Comparison of ENCODE assay signal across 23 cellular contexts in the genomic region with DNA sequence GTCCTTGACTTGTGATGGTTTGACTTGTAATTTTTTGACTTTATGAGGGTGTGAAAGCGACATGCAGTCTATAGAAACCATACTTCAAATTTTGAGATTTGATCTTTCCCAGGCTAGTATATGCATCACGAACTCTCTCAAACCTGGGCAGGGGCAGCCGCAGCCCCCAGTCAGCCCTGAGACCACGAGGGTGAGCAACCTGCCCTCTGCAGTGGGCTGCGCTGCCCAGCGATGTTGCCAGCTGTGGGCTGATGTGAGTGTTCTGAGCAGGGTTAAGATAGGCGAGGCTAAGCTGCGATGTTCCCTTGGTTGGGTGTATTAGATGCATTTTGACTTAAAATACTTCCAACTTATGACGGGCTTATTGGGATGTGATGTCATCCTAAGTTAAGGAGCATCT. TPM values are rescaled to one million over a fixed set of nuclear protein-coding genes. Genes with fewer than 3 reads are reported as not detected.
"Had no signal": no experiment of that assay in that cellular context is flagged by ENCODE, and none has a peak within 500 bp of the region (broad histone marks: within the 10 kb centered on the region; RNA-seq: fewer than 3 reads in every experiment).

No MANE protein-coding gene starts in this region.

- H3K4me2 ChIP-seq: KMS-11 had no signal

- DNase-seq: Kasumi-1, MM.1S, NCI-H1092 treated with DMSO at 0.1 percent for 48 hours, NCI-H1417 treated with DMSO at 0.1 percent for 48 hours, NCI-H146, NCI-H1694 treated with DMSO at 0.1 percent for 48 hours, NCI-H1930, NCI-H2081, NCI-H2107, NCI-H2227 treated with DMSO at 0.1 percent for 48 hours, NCI-H510A, NCI-H524 treated with DMSO at 0.1 percent for 48 hours, NCI-H69, NCI-H774, RPMI8226, SHP77 treated with DMSO at 0.1 percent for 48 hours, SJCRH30 had no signal

- H3K9me3 ChIP-seq: SJCRH30 had no signal

- H3K9ac ChIP-seq: KMS-11 had no signal

- H3K27ac Mint-ChIP-seq: IgD-negative memory B cell had no signal

- H3K9me3 Mint-ChIP-seq: IgD-negative memory B cell had no signal

- H3K4me3 ChIP-seq: K562, SJCRH30 had no signal

- H3K4me1 ChIP-seq: SJCRH30 had no signal

- ATAC-seq: K562, SK-N-SH treated with all-trans-retinoic acid at 6 μM for 48 hours had no signal

- H3K36me3 ChIP-seq: SJCRH30 had no signal

- H3K27ac ChIP-seq: KMS-11, SJCRH30 had no signal

- H3K4me3 Mint-ChIP-seq: IgD-negative memory B cell had no signal

- H3K36me3 Mint-ChIP-seq: IgD-negative memory B cell had no signal

RNA-seq across cellular contexts. Expression of a gene that starts 28.2 kb away (rescaled TPM):
- total RNA-seq: HT1080, K562, M059J, SJCRH30 had no signal
- polyA plus RNA-seq: IgD-negative memory B cell, K562 had no signal
